1 cellular context compared by ENCODE assay signal in genomic region chr2:74502147-74502719, GRCh38.
TF ChIP-seq lines count a peak whose summit lies in the region.

No MANE protein-coding gene starts in this region.

TF ChIP-seq in SK-N-SH, 30 proteins besides CTCF, POLR2A, EP300 and RAD21 (continued from another document):
- TF ChIP-seq, protein P1, sequence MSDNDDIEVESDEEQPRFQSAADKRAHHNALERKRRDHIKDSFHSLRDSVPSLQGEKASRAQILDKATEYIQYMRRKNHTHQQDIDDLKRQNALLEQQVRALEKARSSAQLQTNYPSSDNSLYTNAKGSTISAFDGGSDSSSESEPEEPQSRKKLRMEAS (IDR thresholded peaks at IDR 0.05; ENCODE audit: low read depth) = no peak
- no peak for TF ChIP-seq USF1 (IDR thresholded peaks at IDR 0.05; ENCODE audit: borderline replicate concordance, low read depth)
- no peak for TF ChIP-seq POLR2AphosphoS5 (IDR thresholded peaks at IDR 0.05; ENCODE audit: low read depth, low read length)
- TF ChIP-seq, protein P2, sequence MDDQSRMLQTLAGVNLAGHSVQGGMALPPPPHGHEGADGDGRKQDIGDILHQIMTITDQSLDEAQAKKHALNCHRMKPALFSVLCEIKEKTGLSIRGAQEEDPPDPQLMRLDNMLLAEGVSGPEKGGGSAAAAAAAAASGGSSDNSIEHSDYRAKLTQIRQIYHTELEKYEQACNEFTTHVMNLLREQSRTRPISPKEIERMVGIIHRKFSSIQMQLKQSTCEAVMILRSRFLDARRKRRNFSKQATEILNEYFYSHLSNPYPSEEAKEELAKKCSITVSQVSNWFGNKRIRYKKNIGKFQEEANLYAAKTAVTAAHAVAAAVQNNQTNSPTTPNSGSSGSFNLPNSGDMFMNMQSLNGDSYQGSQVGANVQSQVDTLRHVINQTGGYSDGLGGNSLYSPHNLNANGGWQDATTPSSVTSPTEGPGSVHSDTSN (IDR thresholded peaks at IDR 0.05) = no peak
- TF ChIP-seq EZH2phosphoT487 (IDR thresholded peaks at IDR 0.05; ENCODE audit: borderline replicate concordance, low read depth) = no peak
- TF ChIP-seq SMC3 (IDR thresholded peaks at IDR 0.05; ENCODE audit: low read depth, low read length) = no peak
- TF ChIP-seq FOXJ3 (CRISPR knock-in tag; IDR thresholded peaks at IDR 0.05) = no peak
- no peak for TF ChIP-seq FOXM1 (IDR thresholded peaks at IDR 0.05; ENCODE audit: low read depth)
- TF ChIP-seq MEF2A (IDR thresholded peaks at IDR 0.05; ENCODE audit: borderline replicate concordance, low read depth) = no peak
- TF ChIP-seq ELF1 (IDR thresholded peaks at IDR 0.05) = no peak
- TF ChIP-seq CHD2 (IDR thresholded peaks at IDR 0.05; ENCODE audit: low read length, partially characterized antibody) = no peak
- no peak for TF ChIP-seq GATA2 (CRISPR knock-in tag; IDR thresholded peaks at IDR 0.05)
- TF ChIP-seq IRF3 (IDR thresholded peaks at IDR 0.05; ENCODE audit: low read depth, low read length) = no peak
